ENCODE assay signal across 1 cellular context in genomic region chr5:177071671-177072385, GRCh38.
TF ChIP-seq lines count a peak whose summit lies in the region.

No MANE protein-coding gene starts in this region.

TF ChIP-seq in HCT116, 20 proteins besides CTCF, POLR2A, EP300 and RAD21 (continued from another document):
- TF ChIP-seq TCF7L2 (IDR thresholded peaks at IDR 0.05; ENCODE audit: borderline replicate concordance, extremely low read depth, insufficient read depth, insufficient read length) = no peak
- no peak for TF ChIP-seq EGR1 (IDR thresholded peaks at IDR 0.05; ENCODE audit: low read depth)
- no peak for TF ChIP-seq SIN3A (IDR thresholded peaks at IDR 0.05; ENCODE audit: low read depth)
- no peak for TF ChIP-seq SRF (IDR thresholded peaks at IDR 0.05; ENCODE audit: low read depth)
- TF ChIP-seq JUND (IDR thresholded peaks at IDR 0.05) = no peak
- TF ChIP-seq YY1 (IDR thresholded peaks at IDR 0.05; ENCODE audit: extremely low read depth, insufficient replicate concordance, low read depth, low read length) = no peak
- TF ChIP-seq EZH2 (IDR thresholded peaks at IDR 0.05) = no peak
- TF ChIP-seq SP1 (IDR thresholded peaks at IDR 0.05; ENCODE audit: low read depth) = no peak
- TF ChIP-seq ELF1 (IDR thresholded peaks at IDR 0.05; ENCODE audit: borderline replicate concordance, low read depth) = no peak
- TF ChIP-seq ATF3 (IDR thresholded peaks at IDR 0.05) = no peak
- no peak for TF ChIP-seq POLR2AphosphoS5 (IDR thresholded peaks at IDR 0.05; ENCODE audit: low read depth, low read length)
- TF ChIP-seq ZFX (IDR thresholded peaks at IDR 0.05) = no peak
TF ChIP-seq in HCT116: peak in this region for 0.
